In the genomic region with DNA sequence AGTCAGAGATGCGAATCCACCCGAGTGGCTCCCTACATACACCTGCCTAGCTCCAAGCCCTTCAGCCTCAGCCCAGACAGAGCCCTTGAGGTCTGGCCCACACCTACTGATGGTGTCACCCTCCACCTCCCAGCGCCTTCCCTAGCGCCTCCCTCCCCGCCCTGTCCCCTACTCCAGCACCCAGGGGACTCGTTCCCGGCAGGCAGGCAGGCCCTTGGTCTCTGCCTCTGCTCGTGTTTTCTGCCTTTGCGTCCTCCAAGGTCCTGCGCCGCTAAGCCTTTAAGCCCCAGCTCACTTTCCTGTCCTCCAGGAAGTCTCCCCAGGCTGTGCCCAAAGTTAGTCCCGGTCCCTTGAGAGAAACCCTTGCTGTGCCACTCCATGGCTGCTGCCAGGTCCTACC, we compare ENCODE assay signal across 15 cellular contexts.
"Had no signal": no experiment of that assay in that cellular context is flagged by ENCODE, and none has a peak within 500 bp of the region (broad histone marks: within the 10 kb centered on the region; RNA-seq: fewer than 3 reads in every experiment).

No MANE protein-coding gene starts in this region.

- H2AFZ ChIP-seq: parathyroid adenoma had no signal

- H3K4me2 ChIP-seq: smooth muscle cell had no signal

- ATAC-seq: activated T-cell treated with anti-CD3 and anti-CD28 coated beads, Interleukin-2, amount 50 U/mL, for 4 hours; left colon; natural killer cell treated with Interleukin-12 subunit alpha and Interleukin-12 subunit beta and Interleukin-15 and Interleukin-18, amount 100 ng/mL, for 72 hours; sciatic nerve had no signal

- H3K4me3 ChIP-seq: lung, smooth muscle cell, stomach, thoracic aorta had no signal

- H3K9me3 ChIP-seq: stomach, thoracic aorta had no signal

- H3K9ac ChIP-seq: parathyroid adenoma had no signal

- H3K4me1 ChIP-seq: parathyroid adenoma had no signal

- DNase-seq: activated CD4-positive, alpha-beta T cell treated with anti-CD3 and anti-CD28 coated beads, Interleukin-2, amount 50 U/mL, for 1 hour; activated CD8-positive, alpha-beta memory T cell treated with anti-CD3 and anti-CD28 coated beads, Interleukin-2, amount 50 U/mL, for 4 hours; activated T-cell treated with anti-CD3 and anti-CD28 coated beads, Interleukin-2, amount 50 U/mL, for 4 hours; foreskin fibroblast; left colon; stimulated activated CD4-positive, alpha-beta T cell treated with anti-CD3 and anti-CD28 coated beads, Interleukin-4, amount 100 ng/mL, for 1 hour; stomach; T1000 had no signal

- H3K27me3 ChIP-seq: stomach had no signal

- H3K27ac ChIP-seq: epithelial cell of prostate, parathyroid adenoma, stomach, thoracic aorta had no signal
